24 cellular contexts compared by ENCODE assay signal in genomic region chr7:50185951-50186697, GRCh38.
A peak's percentile ranks its signal among the peaks of the same experiment; 100 is the strongest.
DNase-seq lines count a peak whose midpoint lies in the region; ATAC-seq and TF ChIP-seq lines count a peak whose summit lies in the region.
"Had no signal": no experiment of that assay in that cellular context is flagged by ENCODE, and none has a peak within 500 bp of the region (broad histone marks: within the 10 kb centered on the region; RNA-seq: fewer than 3 reads in every experiment).

No MANE protein-coding gene starts in this region.

- POLR2A ChIA-PET in activated CD4-positive, alpha-beta T cell treated with anti-CD3 and anti-CD28 coated beads, Interleukin-2, amount 10 ng/mL, durations not matched to agents 7 days and 5 days (lab: Charles Lee) = no interaction called here

- H3K4me1 ChIP-seq in right cardiac atrium (ENCODE audit: control insufficient read depth, insufficient read depth, low read length) = peaks cover 3% of the 10 kb centered on the region
- peaks cover 7% of the 10 kb centered on the region for H3K4me1 ChIP-seq in left ventricle myocardium inferior
- H3K4me1 ChIP-seq in GM23338 (ENCODE audit: insufficient read depth) = 0 out of 2 replicates have a peak, but pooled peaks cover 6% of the 10 kb centered on the region

- WGBS in right cardiac atrium = 52% methylated on average over 8 of the region's 8 CpGs

- H3K9me3 ChIP-seq in right cardiac atrium (ENCODE audit: control insufficient read depth, low read length) (no peaks in the 10 kb centered on the region), left ventricle myocardium inferior (replicated peaks) (peaks cover 7% of the 10 kb centered on the region)

- peaks cover 7% of the 10 kb centered on the region for H3K9me3 Mint-ChIP-seq in activated CD4-positive, alpha-beta T cell treated with anti-CD3 and anti-CD28 coated beads, Interleukin-2, amount 10 ng/mL, durations not matched to agents 7 days and 5 days
- H3K9me3 Mint-ChIP-seq in activated CD4-positive, alpha-beta T cell treated with anti-CD3 and anti-CD28 coated beads, Interleukin-2, amount 10 ng/mL, durations not matched to agents 24 days and 14 days = peaks cover 9% of the 10 kb centered on the region
- 0 out of 3 replicates have a peak, but pooled peaks cover 2% of the 10 kb centered on the region for H3K9me3 Mint-ChIP-seq in GM23338
- peaks cover 24% of the 10 kb centered on the region for H3K9me3 Mint-ChIP-seq in stimulated activated naive CD8-positive, alpha-beta T cell treated with anti-CD3 and anti-CD28 coated beads, Interleukin-15, Interleukin-2, amounts not matched to agents 100 ng/mL and 50 ng/mL, for 24 hours

- ATAC-seq in right cardiac atrium (peak; percentile 72 to 89), GM23338 (no peak), HG02840 (IDR thresholded peaks at IDR 0.05; ENCODE audit: low FRiP score, unreplicated experiment) (no peak)
- ATAC-seq: HepG2, PC-3 had no signal

- no peaks in the 10 kb centered on the region; the same call in 1 of the 2 replicates for H3K9me2 ChIP-seq in GM23338 (ENCODE audit: insufficient read depth)

- no peak overlapping the region for H3K4me3 Mint-ChIP-seq in activated CD4-positive, alpha-beta T cell treated with anti-CD3 and anti-CD28 coated beads, Interleukin-2, amount 10 ng/mL, durations not matched to agents 7 days and 5 days
- H3K4me3 Mint-ChIP-seq in activated CD4-positive, alpha-beta T cell treated with anti-CD3 and anti-CD28 coated beads, Interleukin-2, amount 10 ng/mL, durations not matched to agents 24 days and 14 days = no peak overlapping the region
- H3K4me3 Mint-ChIP-seq in GM23338 = no peak overlapping the region
- H3K4me3 Mint-ChIP-seq in stimulated activated naive CD8-positive, alpha-beta T cell treated with anti-CD3 and anti-CD28 coated beads, Interleukin-15, Interleukin-2, amounts not matched to agents 100 ng/mL and 50 ng/mL, for 24 hours = no peak overlapping the region
- H3K4me3 Mint-ChIP-seq: CD4-positive, CD25-positive, alpha-beta regulatory T cell had no signal

- CTCF ChIA-PET in activated CD4-positive, alpha-beta T cell treated with anti-CD3 and anti-CD28 coated beads, Interleukin-2, amount 10 ng/mL, durations not matched to agents 7 days and 5 days (lab: Charles Lee) = interaction anchor here (0.6 to 2.3 kb wide), 6 partner anchors 12 to 182 kb away, joined by 3 to 7 read pairs (median 4); no protein-coding TSS in a partner anchor

- TF ChIP-seq CTCF in left ventricle myocardium inferior (IDR thresholded peaks at IDR 0.05; ENCODE audit: borderline replicate concordance) (no peak), GM23338 (conservative IDR thresholded peaks at IDR 0.05; ENCODE audit: low read depth in 2 of 2) (no peak)

- no peaks in the 10 kb centered on the region for H4K20me1 ChIP-seq in GM23338 (replicated peaks; ENCODE audit: insufficient read depth)

- H3K79me2 ChIP-seq in GM23338 (replicated peaks; ENCODE audit: insufficient read depth) = no peaks in the 10 kb centered on the region

- no peaks in the 10 kb centered on the region for H3K27me3 ChIP-seq in right cardiac atrium (ENCODE audit: control insufficient read depth, insufficient read depth)
- peaks cover 44% of the 10 kb centered on the region for H3K27me3 ChIP-seq in left ventricle myocardium inferior (ENCODE audit: low read depth)
- no peaks in the 10 kb centered on the region for H3K27me3 ChIP-seq in GM23338 (ENCODE audit: insufficient read depth)

- peaks cover 3% of the 10 kb centered on the region for H3K36me3 Mint-ChIP-seq in activated CD4-positive, alpha-beta T cell treated with anti-CD3 and anti-CD28 coated beads, Interleukin-2, amount 10 ng/mL, durations not matched to agents 7 days and 5 days (ENCODE audit: low read depth)
- peaks cover 1% of the 10 kb centered on the region for H3K36me3 Mint-ChIP-seq in activated CD4-positive, alpha-beta T cell treated with anti-CD3 and anti-CD28 coated beads, Interleukin-2, amount 10 ng/mL, durations not matched to agents 24 days and 14 days (ENCODE audit: low read depth)
- H3K36me3 Mint-ChIP-seq in GM23338 (ENCODE audit: low read depth) = no peaks in the 10 kb centered on the region
- H3K36me3 Mint-ChIP-seq in stimulated activated naive CD8-positive, alpha-beta T cell treated with anti-CD3 and anti-CD28 coated beads, Interleukin-15, Interleukin-2, amounts not matched to agents 100 ng/mL and 50 ng/mL, for 24 hours (ENCODE audit: low read depth) = peaks cover 8% of the 10 kb centered on the region
- H3K36me3 Mint-ChIP-seq: CD4-positive, CD25-positive, alpha-beta regulatory T cell had no signal

- H3K4me3 ChIP-seq in right cardiac atrium (ENCODE audit: low read length) (no peak overlapping the region), left ventricle myocardium inferior (no peak overlapping the region), GM23338 (no peak overlapping the region)

- H3K27ac Mint-ChIP-seq in activated CD4-positive, alpha-beta T cell treated with anti-CD3 and anti-CD28 coated beads, Interleukin-2, amount 10 ng/mL, durations not matched to agents 7 days and 5 days = peak overlapping the region; percentile 6
- H3K27ac Mint-ChIP-seq in activated CD4-positive, alpha-beta T cell treated with anti-CD3 and anti-CD28 coated beads, Interleukin-2, amount 10 ng/mL, durations not matched to agents 24 days and 14 days = no peak overlapping the region
- no peak overlapping the region for H3K27ac Mint-ChIP-seq in GM23338
- H3K27ac Mint-ChIP-seq in stimulated activated naive CD8-positive, alpha-beta T cell treated with anti-CD3 and anti-CD28 coated beads, Interleukin-15, Interleukin-2, amounts not matched to agents 100 ng/mL and 50 ng/mL, for 24 hours = peak overlapping the region; percentile 4
- H3K27ac Mint-ChIP-seq: CD4-positive, CD25-positive, alpha-beta regulatory T cell had no signal

- no peak overlapping the region for H3K27ac ChIP-seq in right cardiac atrium (ENCODE audit: low read length)
- H3K27ac ChIP-seq in left ventricle myocardium inferior (replicated peaks) = no peak overlapping the region
- H3K27ac ChIP-seq in GM23338 (ENCODE audit: low read depth) = no peak overlapping the region

- no peak for DNase-seq in activated CD4-positive, alpha-beta T cell treated with anti-CD3 and anti-CD28 coated beads, Interleukin-2, amount 10 ng/mL, durations not matched to agents 7 days and 5 days
- no peak for DNase-seq in activated CD4-positive, alpha-beta T cell treated with anti-CD3 and anti-CD28 coated beads, Interleukin-2, amount 10 ng/mL, durations not matched to agents 24 days and 14 days
- DNase-seq in right cardiac atrium (no peak), left ventricle myocardium inferior (no peak), GM23338 (ENCODE audit: low spot score) (no peak), cerebellum (ENCODE audit: low spot score) (no peak)
- DNase-seq: 8988T; ACHN; CD4-positive, CD25-positive, alpha-beta regulatory T cell; DMS153; EL; GF-D8; H7; Karpas-422; NCI-H2029; NCI-H446; NCI-H526; NCI-H82; NK-92 treated with Interleukin-12 subunit alpha and Interleukin-12 subunit beta, amount 100 ng/mL, for 24 hours; PC-3; SHP77 had no signal

- peak overlapping the region; percentile 47; the same call in 1 of the 2 replicates for H2AFZ ChIP-seq in GM23338

- H3K36me3 ChIP-seq in left ventricle myocardium inferior (no peaks in the 10 kb centered on the region), GM23338 (ENCODE audit: insufficient read depth) (no peaks in the 10 kb centered on the region)

- H3K4me2 ChIP-seq in GM23338 = no peak overlapping the region

- H3K27me3 Mint-ChIP-seq in activated CD4-positive, alpha-beta T cell treated with anti-CD3 and anti-CD28 coated beads, Interleukin-2, amount 10 ng/mL, durations not matched to agents 7 days and 5 days = peaks cover 7% of the 10 kb centered on the region
- H3K27me3 Mint-ChIP-seq in activated CD4-positive, alpha-beta T cell treated with anti-CD3 and anti-CD28 coated beads, Interleukin-2, amount 10 ng/mL, durations not matched to agents 24 days and 14 days = peaks cover 2% of the 10 kb centered on the region
- H3K27me3 Mint-ChIP-seq in GM23338 (ENCODE audit: insufficient read depth, low read depth, poor library complexity) = no peaks in the 10 kb centered on the region
- H3K27me3 Mint-ChIP-seq in stimulated activated naive CD8-positive, alpha-beta T cell treated with anti-CD3 and anti-CD28 coated beads, Interleukin-15, Interleukin-2, amounts not matched to agents 100 ng/mL and 50 ng/mL, for 24 hours = no peaks in the 10 kb centered on the region

- peaks cover 13% of the 10 kb centered on the region for H3K4me1 Mint-ChIP-seq in activated CD4-positive, alpha-beta T cell treated with anti-CD3 and anti-CD28 coated beads, Interleukin-2, amount 10 ng/mL, durations not matched to agents 7 days and 5 days
- peaks cover 5% of the 10 kb centered on the region for H3K4me1 Mint-ChIP-seq in activated CD4-positive, alpha-beta T cell treated with anti-CD3 and anti-CD28 coated beads, Interleukin-2, amount 10 ng/mL, durations not matched to agents 24 days and 14 days
- peaks cover 7% of the 10 kb centered on the region for H3K4me1 Mint-ChIP-seq in GM23338
- peaks cover 30% of the 10 kb centered on the region for H3K4me1 Mint-ChIP-seq in stimulated activated naive CD8-positive, alpha-beta T cell treated with anti-CD3 and anti-CD28 coated beads, Interleukin-15, Interleukin-2, amounts not matched to agents 100 ng/mL and 50 ng/mL, for 24 hours (ENCODE audit: low read depth)

- intact Hi-C loops in activated CD4-positive, alpha-beta T cell treated with anti-CD3 and anti-CD28 coated beads, Interleukin-2, amount 10 ng/mL, durations not matched to agents 24 days and 14 days (cut with micrococcal nuclease) = no loop called here
- intact Hi-C loops in right cardiac atrium (cut with DNase I) (no loop called here), left ventricle myocardium inferior (cut with micrococcal nuclease) (no loop called here)

- no peaks in the 10 kb centered on the region for H3F3A ChIP-seq in GM23338 (replicated peaks; ENCODE audit: low read depth)

TF ChIP-seq in GM23338, 12 proteins besides CTCF, POLR2A, EP300 and RAD21 (continues in another document):
- no peak for TF ChIP-seq ZNF331 (CRISPR knock-in tag; IDR thresholded peaks at IDR 0.05; ENCODE audit: low read depth)

Comparison
In these comparisons a context has a peak if more than half of its experiments do, and no peak if none do; other contexts are left out.
1. H3K27ac Mint-ChIP-seq: peak in activated CD4-positive, alpha-beta T cell treated with anti-CD3 and anti-CD28 coated beads, Interleukin-2, amount 10 ng/mL, durations not matched to agents 7 days and 5 days (single experiment) and stimulated activated naive CD8-positive, alpha-beta T cell treated with anti-CD3 and anti-CD28 coated beads, Interleukin-15, Interleukin-2, amounts not matched to agents 100 ng/mL and 50 ng/mL, for 24 hours (single experiment); none in activated CD4-positive, alpha-beta T cell treated with anti-CD3 and anti-CD28 coated beads, Interleukin-2, amount 10 ng/mL, durations not matched to agents 24 days and 14 days (single experiment) and GM23338 (single experiment).
2. ATAC-seq: peak in right cardiac atrium (2 of 2); none in GM23338 (single experiment) and HG02840 (single experiment).